ENCODE assay signal across 8 cellular contexts in the genomic region with DNA sequence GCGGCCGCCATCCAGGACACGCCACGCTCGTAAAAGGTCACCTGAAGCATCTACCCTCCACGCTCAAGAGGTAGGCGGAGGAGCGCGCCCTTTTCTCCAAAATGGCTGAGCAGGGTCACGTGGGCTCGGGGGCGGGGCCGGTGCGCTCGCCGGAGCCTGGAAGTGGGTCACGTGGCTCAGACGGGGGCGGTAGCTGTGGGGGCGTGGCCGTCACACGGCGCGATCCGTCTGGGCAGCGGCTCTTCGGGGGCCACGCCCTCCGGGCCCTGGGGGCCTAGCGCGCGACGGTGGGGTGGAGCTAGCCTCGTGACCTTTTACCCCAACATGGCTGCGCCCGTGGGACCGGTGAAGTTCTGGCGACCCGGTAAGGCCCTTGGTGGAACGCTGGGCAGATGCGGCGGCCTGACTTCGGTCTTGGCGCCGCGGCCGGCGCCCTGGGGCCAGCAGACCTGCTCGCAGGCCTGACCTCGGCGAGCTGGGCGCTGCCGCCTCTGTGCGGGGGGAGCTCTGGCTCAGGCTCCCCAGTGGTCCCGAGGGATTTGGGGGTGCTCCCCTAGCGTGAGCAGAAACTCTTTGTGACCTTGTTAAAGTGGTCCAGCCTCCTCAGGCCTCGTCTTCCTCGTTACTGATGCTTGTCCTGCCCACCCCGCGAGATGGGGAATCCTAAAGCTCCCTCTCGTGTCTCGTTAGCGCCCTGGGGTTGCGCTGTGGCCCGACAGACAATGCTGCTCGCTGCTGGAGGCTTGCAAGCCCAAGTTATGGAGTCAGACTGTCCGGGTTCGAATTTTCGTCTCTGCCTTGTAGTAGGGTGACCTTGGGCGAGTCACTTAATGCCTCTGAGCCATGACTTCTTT. TPM values are rescaled to one million over a fixed set of nuclear protein-coding genes. Genes with fewer than 3 reads are reported as not detected.
DNase-seq lines count a peak whose midpoint lies in the region; ATAC-seq and TF ChIP-seq lines count a peak whose summit lies in the region.

A gene with protein sequence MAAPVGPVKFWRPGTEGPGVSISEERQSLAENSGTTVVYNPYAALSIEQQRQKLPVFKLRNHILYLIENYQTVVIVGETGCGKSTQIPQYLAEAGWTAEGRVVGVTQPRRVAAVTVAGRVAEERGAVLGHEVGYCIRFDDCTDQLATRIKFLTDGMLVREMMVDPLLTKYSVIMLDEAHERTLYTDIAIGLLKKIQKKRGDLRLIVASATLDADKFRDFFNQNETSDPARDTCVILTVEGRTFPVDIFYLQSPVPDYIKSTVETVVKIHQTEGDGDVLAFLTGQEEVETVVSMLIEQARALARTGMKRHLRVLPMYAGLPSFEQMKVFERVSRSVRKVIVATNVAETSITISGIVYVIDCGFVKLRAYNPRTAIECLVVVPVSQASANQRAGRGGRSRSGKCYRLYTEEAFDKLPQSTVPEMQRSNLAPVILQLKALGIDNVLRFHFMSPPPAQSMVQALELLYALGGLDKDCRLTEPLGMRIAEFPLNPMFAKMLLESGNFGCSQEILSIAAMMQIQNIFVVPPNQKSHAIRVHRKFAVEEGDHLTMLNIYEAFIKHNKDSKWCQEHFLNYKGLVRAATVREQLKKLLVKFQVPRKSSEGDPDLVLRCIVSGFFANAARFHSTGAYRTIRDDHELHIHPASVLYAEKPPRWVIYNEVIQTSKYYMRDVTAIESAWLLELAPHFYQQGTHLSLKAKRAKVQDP (plus strand): TSS at position 301 of the 854 bp plus-strand sequence. CDS start 24 bp downstream, at position 325.

- H3K36me3 Mint-ChIP-seq in activated B cell treated with CpG ODN at 0.5 μM for 24 hours (ENCODE audit: low read depth), result peaks cover 16% of the 10 kb centered on the region

- CTCF ChIA-PET in activated B cell treated with CpG ODN at 0.5 μM for 24 hours (lab: Charles Lee), result interaction anchor here (0.8 to 3.1 kb wide), 12 partner anchors 14 to 315 kb away, joined by 3 to 15 read pairs (median 4); partner anchors contain the start of genes FAM83D and PPP1R16B

- intact Hi-C loops in activated B cell treated with CpG ODN at 0.5 μM for 24 hours (cut with micrococcal nuclease), result loop anchor here (1.0 to 10.0 kb wide), 10 partner anchors 25 to 517 kb away; partner anchors contain the start of genes ACTR5, FAM83D and RALGAPB

- peak; percentile 42 for TF ChIP-seq CTCF in AG09309 (IDR thresholded peaks at IDR 0.05; ENCODE audit: control insufficient read depth, insufficient read depth, low read depth, low read length, missing control alignments)
- TF ChIP-seq CTCF in activated B cell treated with CpG ODN at 0.5 μM for 24 hours (IDR thresholded peaks at IDR 0.05), result no peak

- H3K27ac ChIP-seq in caudate nucleus (ENCODE audit: low read depth, low read length), result peak within 1 kb of the TSS; percentile 80

- peak within 1 kb of the TSS; percentile 98 for H3K27ac Mint-ChIP-seq in activated B cell treated with CpG ODN at 0.5 μM for 24 hours

- POLR2A ChIA-PET in activated B cell treated with CpG ODN at 0.5 μM for 24 hours (lab: Charles Lee), result interaction anchor here (0.6 to 2.6 kb wide), 23 partner anchors 11 to 527 kb away, joined by 3 to 19 read pairs (median 4); partner anchors contain the start of genes ACTR5, FAM83D, PPP1R16B and RALGAPB

- H3K4me3 ChIP-seq in AG09309 (ENCODE audit: control insufficient read depth, low read depth, low read length), result peak within 1 kb of the TSS; percentile 88

- H3K27me3 Mint-ChIP-seq in activated B cell treated with CpG ODN at 0.5 μM for 24 hours, result no peaks in the 10 kb centered on the region

- DNase-seq in AG09309 (ENCODE audit: low read depth) (peak; percentile 74), NCI-H226 (peak; percentile 90), activated B cell treated with CpG ODN at 0.5 μM for 24 hours (peak; percentile 99), caudate nucleus (lab: John Stamatoyannopoulos, UW) (peak; percentile 29 to 99 (median 96)), inferior parietal cortex (ENCODE audit: extremely low spot score) (peak; percentile 96)
- peak; percentile 96 to 99 for DNase-seq in stimulated activated CD4-positive, alpha-beta T cell treated with anti-CD3 and anti-CD28 coated beads, Interleukin-12 subunit alpha, Interleukin-12 subunit beta, amount 100 ng/mL, for 24 hours (ENCODE audit: low read depth in 2 of 2)

- peak within 1 kb of the TSS; percentile 95 for H3K4me3 Mint-ChIP-seq in activated B cell treated with CpG ODN at 0.5 μM for 24 hours

- ATAC-seq in GM18909 (IDR thresholded peaks at IDR 0.05; ENCODE audit: poor library complexity, unreplicated experiment) (peak; percentile 95), HG03175 (IDR thresholded peaks at IDR 0.05; ENCODE audit: unreplicated experiment) (peak; percentile 97), activated B cell treated with CpG ODN at 0.5 μM for 24 hours (ENCODE audit: low read depth) (peak; percentile 96)

- H3K9me3 Mint-ChIP-seq in activated B cell treated with CpG ODN at 0.5 μM for 24 hours, result no peaks in the 10 kb centered on the region

- peaks cover 19% of the 10 kb centered on the region for H3K4me1 Mint-ChIP-seq in activated B cell treated with CpG ODN at 0.5 μM for 24 hours

RNA-seq across cellular contexts. Expression of the gene that starts here (rescaled TPM):
- total RNA-seq in activated B cell treated with CpG ODN at 0.5 μM for 24 hours, result 9.5 TPM in 2 replicates

Comparison
In these comparisons a context has a peak if more than half of its experiments do, and no peak if none do; other contexts are left out.
1. Peak in every context shown above with its lines: DNase-seq, ATAC-seq, H3K4me3 ChIP-seq and H3K27ac ChIP-seq.